In genomic region chr10:15069230-15069629, GRCh38 we compare ENCODE assay signal across 25 cellular contexts. TPM values are rescaled to one million over a fixed set of nuclear protein-coding genes. Genes with fewer than 3 reads are reported as not detected.
"Had no signal": no experiment of that assay in that cellular context is flagged by ENCODE, and none has a peak within 500 bp of the region (broad histone marks: within the 10 kb centered on the region; RNA-seq: fewer than 3 reads in every experiment).

No MANE protein-coding gene starts in this region.

- H3K27me3 ChIP-seq: adrenal gland, body of pancreas, neural progenitor cell, ovary, tibial nerve, vagina had no signal

- H3K4me3 Mint-ChIP-seq: activated CD8-positive, alpha-beta T cell treated with anti-CD3 and anti-CD28 coated beads for 36 hours; activated naive CD4-positive, alpha-beta T cell treated with anti-CD3 and anti-CD28 coated beads, Interleukin-2, amount 50 U/mL, for 24 hours; activated T-cell treated with anti-CD3 and anti-CD28 coated beads, Interleukin-2, amount 50 U/mL, for 4 hours; naive B cell; neural progenitor cell; T-helper 17 cell; WTC11 had no signal

- ATAC-seq: activated CD8-positive, alpha-beta T cell treated with anti-CD3 and anti-CD28 coated beads for 36 hours; activated T-cell treated with anti-CD3 and anti-CD28 coated beads, Interleukin-2, amount 50 U/mL, for 4 hours; body of pancreas; left cardiac atrium; T-helper 17 cell; WTC11 had no signal

- DNase-seq: activated CD4-positive, alpha-beta T cell treated with anti-CD3 and anti-CD28 coated beads for 4 hours; activated CD8-positive, alpha-beta T cell treated with anti-CD3 and anti-CD28 coated beads for 36 hours; activated effector memory CD4-positive, alpha-beta T cell treated with Interleukin-2 at 50 U/mL for 16 hours; activated T-cell treated with anti-CD3 and anti-CD28 coated beads, Interleukin-2, amount 50 U/mL, for 4 hours; adrenal gland; body of pancreas; central memory CD4-positive, alpha-beta T cell; cortex of kidney; effector CD4-positive, alpha-beta T cell; head of caudate nucleus; left cardiac atrium; naive B cell; ovary; stimulated activated CD4-positive, alpha-beta T cell treated with anti-CD3 and anti-CD28 coated beads, Interleukin-4, amount 100 ng/mL, for 4 hours; stimulated activated CD8-positive, alpha-beta memory T cell treated with anti-CD3 and anti-CD28 coated beads, Interleukin-4, amount 100 ng/mL, for 48 hours; stimulated activated naive CD4-positive, alpha-beta T cell treated with Interleukin-2 at 50 U/mL for 16 hours; substantia nigra; T-helper 17 cell had no signal

- H3K27ac ChIP-seq: adrenal gland, body of pancreas, neural progenitor cell, ovary, skin epidermis, tibial nerve, vagina had no signal

- H3K4me1 ChIP-seq: adrenal gland, body of pancreas, neural progenitor cell, tibial nerve, vagina had no signal

- H3K9me3 ChIP-seq: adrenal gland, body of pancreas, ovary, vagina had no signal

- H3K9ac ChIP-seq: neural progenitor cell had no signal

- H3K36me3 ChIP-seq: adrenal gland, ovary, tibial nerve, vagina had no signal

- H2AFZ ChIP-seq: neural progenitor cell had no signal

- H3K4me3 ChIP-seq: adrenal gland, body of pancreas, lung, neural progenitor cell, ovary, skin epidermis, tibial nerve, vagina had no signal

- H3K4me1 Mint-ChIP-seq: activated naive CD4-positive, alpha-beta T cell treated with anti-CD3 and anti-CD28 coated beads, Interleukin-2, amount 50 U/mL, for 24 hours; naive B cell; neural progenitor cell; T-helper 17 cell; WTC11 had no signal

- H3K27ac Mint-ChIP-seq: activated CD8-positive, alpha-beta T cell treated with anti-CD3 and anti-CD28 coated beads for 36 hours; activated naive CD4-positive, alpha-beta T cell treated with anti-CD3 and anti-CD28 coated beads, Interleukin-2, amount 50 U/mL, for 24 hours; naive B cell; neural progenitor cell; T-helper 17 cell; WTC11 had no signal

- H3K4me2 ChIP-seq: neural progenitor cell had no signal

RNA-seq across cellular contexts. Expression of gene ACBD7, which starts 19.3 kb away (rescaled TPM):
- total RNA-seq: body of pancreas, vagina had no signal

RNA-seq across cellular contexts. Expression of gene OLAH, which starts 25.5 kb away (rescaled TPM):
- total RNA-seq: activated T-cell treated with anti-CD3 and anti-CD28 coated beads, Interleukin-2, amount 50 U/mL, for 4 hours; body of pancreas; WTC11 had no signal
